ENCODE assay signal across 10 cellular contexts in genomic region chr2:105822186-105822585, GRCh38.
A peak's percentile ranks its signal among the peaks of the same experiment; 100 is the strongest.
DNase-seq lines count a peak whose midpoint lies in the region; ATAC-seq and TF ChIP-seq lines count a peak whose summit lies in the region.
"Had no signal": no experiment of that assay in that cellular context is flagged by ENCODE, and none has a peak within 500 bp of the region (broad histone marks: within the 10 kb centered on the region; RNA-seq: fewer than 3 reads in every experiment).

No MANE protein-coding gene starts in this region.

- 46 to 76% methylated on average over 3 to 7 of the region's 7 CpGs for WGBS in transverse colon (ENCODE audit: low coverage in 1 of 2), 2 donors

- DNase-seq in activated naive CD4-positive, alpha-beta T cell treated with anti-CD3 and anti-CD28 coated beads for 36 hours, result peak; percentile 55
- no peak for DNase-seq in activated naive CD4-positive, alpha-beta T cell (lab: John Stamatoyannopoulos, UW)
- peak; percentile 45 for DNase-seq in activated CD8-positive, alpha-beta T cell treated with anti-CD3 and anti-CD28 coated beads, Interleukin-2, amount 10 ng/mL, durations not matched to agents 7 days and 5 days
- no peak for DNase-seq in transverse colon
- DNase-seq in foreskin fibroblast, result no peak
- DNase-seq in OCI-M1 (lab: John Stamatoyannopoulos, UW), result no peak

- in situ Hi-C loops in transverse colon (cut with MboI; ENCODE audit: low pct_ligation_motif_present in 1 of 4, low pct_unique_long_range_greater_than_20kb in 1 of 4, low sequenced_read_pairs in 3 of 4), result no loop called here

- no peaks in the 10 kb centered on the region for H3K9me3 ChIP-seq in transverse colon

- TF ChIP-seq CTCF in transverse colon (IDR thresholded peaks at IDR 0.05) (no peak), foreskin fibroblast (IDR thresholded peaks at IDR 0.05; ENCODE audit: low read depth, low read length) (no peak)

- H3K27me3 ChIP-seq in transverse colon, result no peaks in the 10 kb centered on the region
- H3K27me3 ChIP-seq: cardiac muscle cell had no signal

- no peak for TF ChIP-seq POLR2A in transverse colon (IDR thresholded peaks at IDR 0.05)

- H3K27me3 Mint-ChIP-seq in activated naive CD4-positive, alpha-beta T cell treated with anti-CD3 and anti-CD28 coated beads for 36 hours (ENCODE audit: low read depth), result no peaks in the 10 kb centered on the region
- no peaks in the 10 kb centered on the region for H3K27me3 Mint-ChIP-seq in activated CD8-positive, alpha-beta T cell treated with anti-CD3 and anti-CD28 coated beads, Interleukin-2, amount 10 ng/mL, durations not matched to agents 7 days and 5 days (ENCODE audit: low read depth)

- H3K4me1 ChIP-seq in transverse colon, result peaks cover 12 to 40% (median 31%) of the 10 kb centered on the region in 4 donors

- H3K9me3 Mint-ChIP-seq in activated naive CD4-positive, alpha-beta T cell treated with anti-CD3 and anti-CD28 coated beads for 36 hours, result peaks cover 3% of the 10 kb centered on the region
- no peaks in the 10 kb centered on the region for H3K9me3 Mint-ChIP-seq in activated CD8-positive, alpha-beta T cell treated with anti-CD3 and anti-CD28 coated beads, Interleukin-2, amount 10 ng/mL, durations not matched to agents 7 days and 5 days (ENCODE audit: insufficient read depth)

- no peak overlapping the region for H3K4me3 Mint-ChIP-seq in activated naive CD4-positive, alpha-beta T cell treated with anti-CD3 and anti-CD28 coated beads for 36 hours
- peak overlapping the region; percentile 5 for H3K4me3 Mint-ChIP-seq in activated CD8-positive, alpha-beta T cell treated with anti-CD3 and anti-CD28 coated beads, Interleukin-2, amount 10 ng/mL, durations not matched to agents 7 days and 5 days

- CTCF ChIA-PET in activated naive CD4-positive, alpha-beta T cell treated with anti-CD3 and anti-CD28 coated beads for 36 hours (lab: Charles Lee), result interaction anchor here (0.7 to 1.5 kb wide), 2 partner anchors 9 to 16 kb away, joined by 4 to 5 read pairs; no protein-coding TSS in a partner anchor
- CTCF ChIA-PET in activated CD8-positive, alpha-beta T cell treated with anti-CD3 and anti-CD28 coated beads, Interleukin-2, amount 10 ng/mL, durations not matched to agents 7 days and 5 days (lab: Charles Lee), result interaction anchor here (0.7 to 3.2 kb wide), 15 partner anchors 10 to 247 kb away, joined by 3 to 19 read pairs (median 5); no protein-coding TSS in a partner anchor

- TF ChIP-seq EP300 in transverse colon (IDR thresholded peaks at IDR 0.05; ENCODE audit: low read depth), result no peak

- intact Hi-C loops in activated naive CD4-positive, alpha-beta T cell treated with anti-CD3 and anti-CD28 coated beads for 36 hours (cut with micrococcal nuclease), result no loop called here
- intact Hi-C loops in transverse colon (cut with DNase I; ENCODE audit: low total_unique reads), result no loop called here

- peak overlapping the region; percentile 74 for H3K27ac Mint-ChIP-seq in activated naive CD4-positive, alpha-beta T cell treated with anti-CD3 and anti-CD28 coated beads for 36 hours
- H3K27ac Mint-ChIP-seq in activated CD8-positive, alpha-beta T cell treated with anti-CD3 and anti-CD28 coated beads, Interleukin-2, amount 10 ng/mL, durations not matched to agents 7 days and 5 days, result peak overlapping the region; percentile 80

- H3K36me3 Mint-ChIP-seq in activated naive CD4-positive, alpha-beta T cell treated with anti-CD3 and anti-CD28 coated beads for 36 hours (ENCODE audit: low read depth), result peaks cover 56% of the 10 kb centered on the region
- peaks cover 71% of the 10 kb centered on the region for H3K36me3 Mint-ChIP-seq in activated CD8-positive, alpha-beta T cell treated with anti-CD3 and anti-CD28 coated beads, Interleukin-2, amount 10 ng/mL, durations not matched to agents 7 days and 5 days (ENCODE audit: low read depth)

- H3K36me3 ChIP-seq in transverse colon, result no peaks in the 10 kb centered on the region
- H3K36me3 ChIP-seq: cardiac muscle cell had no signal

- POLR2A ChIA-PET in activated CD8-positive, alpha-beta T cell treated with anti-CD3 and anti-CD28 coated beads, Interleukin-2, amount 10 ng/mL, durations not matched to agents 7 days and 5 days (lab: Charles Lee), result interaction anchor here (0.5 to 1.9 kb wide), 6 partner anchors 19 to 75 kb away, joined by 3 to 7 read pairs (median 4); no protein-coding TSS in a partner anchor

- H3K4me3 ChIP-seq in transverse colon (no peak overlapping the region), foreskin fibroblast (ENCODE audit: low read depth in 1 of 2, low read length in 2 of 2) (no peak overlapping the region)
- H3K4me3 ChIP-seq: cardiac muscle cell had no signal

- peak; percentile 90 for ATAC-seq in HG02973 (IDR thresholded peaks at IDR 0.05; ENCODE audit: unreplicated experiment)
- ATAC-seq in activated CD8-positive, alpha-beta T cell treated with anti-CD3 and anti-CD28 coated beads, Interleukin-2, amount 10 ng/mL, durations not matched to agents 7 days and 5 days, result peak; percentile 89
- ATAC-seq in HG03521 (IDR thresholded peaks at IDR 0.05; ENCODE audit: unreplicated experiment), result no peak

- H3K4me1 Mint-ChIP-seq in activated naive CD4-positive, alpha-beta T cell treated with anti-CD3 and anti-CD28 coated beads for 36 hours (ENCODE audit: low read depth), result peaks cover 77% of the 10 kb centered on the region
- H3K4me1 Mint-ChIP-seq in activated CD8-positive, alpha-beta T cell treated with anti-CD3 and anti-CD28 coated beads, Interleukin-2, amount 10 ng/mL, durations not matched to agents 7 days and 5 days (ENCODE audit: low read depth), result peaks cover 64% of the 10 kb centered on the region

- peak overlapping the region; percentile 9 to 46 (median 33) for H3K27ac ChIP-seq in transverse colon
- H3K27ac ChIP-seq: C4-2B, cardiac muscle cell had no signal

Comparison
In these comparisons a context has a peak if more than half of its experiments do, and no peak if none do; other contexts are left out.
1. DNase-seq: peak in activated naive CD4-positive, alpha-beta T cell treated with anti-CD3 and anti-CD28 coated beads for 36 hours (single experiment) and activated CD8-positive, alpha-beta T cell treated with anti-CD3 and anti-CD28 coated beads, Interleukin-2, amount 10 ng/mL, durations not matched to agents 7 days and 5 days (single experiment); none in activated naive CD4-positive, alpha-beta T cell (0 of 4), transverse colon (single experiment), foreskin fibroblast (0 of 2) and OCI-M1 (single experiment).